Comparison of ENCODE assay signal across 28 cellular contexts in the genomic region with DNA sequence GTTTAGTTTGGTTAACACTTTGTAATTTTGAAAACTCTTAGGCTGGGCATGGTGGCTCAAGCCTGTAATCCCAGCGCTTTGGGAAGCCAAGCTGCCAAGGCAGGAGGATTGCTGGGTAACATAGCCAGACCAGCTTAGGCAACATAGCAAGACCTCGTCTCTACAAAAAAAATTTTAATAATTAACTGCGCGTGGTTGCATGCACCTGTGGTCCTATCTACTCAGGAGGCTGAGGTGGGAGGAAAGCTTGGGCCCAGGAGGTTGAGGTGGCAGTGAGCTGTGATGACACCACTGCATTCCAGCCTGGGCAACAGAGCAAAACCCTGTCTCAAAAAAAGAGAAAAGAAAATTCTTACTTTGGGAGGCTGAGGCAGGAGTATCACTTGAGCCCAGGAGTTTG. TPM values are rescaled to one million over a fixed set of nuclear protein-coding genes. Genes with fewer than 3 reads are reported as not detected.
"Had no signal": no experiment of that assay in that cellular context is flagged by ENCODE, and none has a peak within 500 bp of the region (broad histone marks: within the 10 kb centered on the region; RNA-seq: fewer than 3 reads in every experiment).

No MANE protein-coding gene starts in this region.

- H3K4me3 Mint-ChIP-seq: activated CD4-positive, alpha-beta T cell treated with anti-CD3 and anti-CD28 coated beads for 36 hours; activated naive CD4-positive, alpha-beta T cell treated with anti-CD3 and anti-CD28 coated beads, Interleukin-2, amount 10 ng/mL, durations not matched to agents 7 days and 5 days; activated naive CD8-positive, alpha-beta T cell treated with anti-CD3 and anti-CD28 coated beads, Interleukin-2, amount 10 ng/mL, durations not matched to agents 7 days and 5 days; T-helper 2 cell treated with Interferon-gamma antibody and Interleukin-4, amounts not matched to agents 5 μg/mL and 100 μg/mL, for 36 hours had no signal

- H3K9me3 Mint-ChIP-seq: activated naive CD4-positive, alpha-beta T cell treated with anti-CD3 and anti-CD28 coated beads, Interleukin-2, amount 10 ng/mL, durations not matched to agents 7 days and 5 days; activated naive CD8-positive, alpha-beta T cell treated with anti-CD3 and anti-CD28 coated beads, Interleukin-2, amount 10 ng/mL, durations not matched to agents 7 days and 5 days; activated T-cell treated with anti-CD3 and anti-CD28 coated beads, Interleukin-2, amount 50 U/mL, for 24 hours; natural killer cell; T-helper 2 cell treated with Interferon-gamma antibody and Interleukin-4, amounts not matched to agents 5 μg/mL and 100 μg/mL, for 36 hours had no signal

- H3K4me1 ChIP-seq: testis had no signal

- H3K27ac ChIP-seq: gastroesophageal sphincter, left lung, lower lobe of right lung, neutrophil, testis, transverse colon had no signal

- DNase-seq: activated CD4-positive, alpha-beta T cell treated with anti-CD3 and anti-CD28 coated beads for 36 hours; activated CD4-positive, alpha-beta T cell treated with anti-CD3 and anti-CD28 coated beads, Interleukin-2, amount 50 U/mL, for 48 hours; activated CD4-positive, CD25-positive, alpha-beta regulatory T cell; activated CD8-positive, alpha-beta memory T cell treated with anti-CD3 and anti-CD28 coated beads for 24 hours; activated gamma-delta T cell; activated naive CD4-positive, alpha-beta T cell treated with anti-CD3 and anti-CD28 coated beads, Interleukin-2, amount 10 ng/mL, durations not matched to agents 7 days and 5 days; activated naive CD8-positive, alpha-beta T cell treated with anti-CD3 and anti-CD28 coated beads, Interleukin-2, amount 10 ng/mL, durations not matched to agents 7 days and 5 days; activated T-cell treated with anti-CD3 and anti-CD28 coated beads, Interleukin-2, amount 50 U/mL, for 24 hours; amniotic stem cell; caudate nucleus; cortex of kidney; hippocampal formation; left lung; lower lobe of right lung; mesenchymal stem cell; natural killer cell; stimulated activated naive CD8-positive, alpha-beta T cell treated with anti-CD3 and anti-CD28 coated beads, Interleukin-15, Interleukin-2, amounts not matched to agents 100 U/mL and 50 U/mL, for 24 hours; T-helper 1 cell; testis; transverse colon had no signal

- ATAC-seq: activated CD4-positive, alpha-beta T cell treated with anti-CD3 and anti-CD28 coated beads for 36 hours; gastroesophageal sphincter; left lung; lower lobe of right lung; natural killer cell; stimulated activated naive CD8-positive, alpha-beta T cell treated with anti-CD3 and anti-CD28 coated beads, Interleukin-15, Interleukin-2, amounts not matched to agents 100 U/mL and 50 U/mL, for 24 hours had no signal

- H3K36me3 Mint-ChIP-seq: natural killer cell had no signal

- H3K27ac Mint-ChIP-seq: activated CD4-positive, alpha-beta T cell treated with anti-CD3 and anti-CD28 coated beads for 36 hours; activated naive CD4-positive, alpha-beta T cell treated with anti-CD3 and anti-CD28 coated beads, Interleukin-2, amount 10 ng/mL, durations not matched to agents 7 days and 5 days; activated naive CD8-positive, alpha-beta T cell treated with anti-CD3 and anti-CD28 coated beads, Interleukin-2, amount 10 ng/mL, durations not matched to agents 7 days and 5 days; activated T-cell treated with anti-CD3 and anti-CD28 coated beads, Interleukin-2, amount 50 U/mL, for 24 hours; natural killer cell; progenitor cell of endocrine pancreas; T-helper 2 cell treated with Interferon-gamma antibody and Interleukin-4, amounts not matched to agents 5 μg/mL and 100 μg/mL, for 36 hours had no signal

- H3K4me3 ChIP-seq: gastroesophageal sphincter, left lung, lower lobe of right lung, testis, transverse colon had no signal

- H3K36me3 ChIP-seq: gastroesophageal sphincter, left lung, lower lobe of right lung, neutrophil, transverse colon had no signal

- H3K27me3 ChIP-seq: gastroesophageal sphincter, left lung, neutrophil, testis, transverse colon had no signal

- H3K27me3 Mint-ChIP-seq: activated CD4-positive, alpha-beta T cell treated with anti-CD3 and anti-CD28 coated beads for 36 hours; activated naive CD8-positive, alpha-beta T cell treated with anti-CD3 and anti-CD28 coated beads, Interleukin-2, amount 10 ng/mL, durations not matched to agents 7 days and 5 days; activated T-cell treated with anti-CD3 and anti-CD28 coated beads, Interleukin-2, amount 50 U/mL, for 24 hours; progenitor cell of endocrine pancreas had no signal

RNA-seq across cellular contexts. Expression of a gene that starts 18.2 kb away (rescaled TPM):
- total RNA-seq: activated CD4-positive, alpha-beta T cell treated with anti-CD3 and anti-CD28 coated beads for 36 hours; activated naive CD8-positive, alpha-beta T cell treated with anti-CD3 and anti-CD28 coated beads, Interleukin-2, amount 10 ng/mL, durations not matched to agents 7 days and 5 days; endothelial cell of umbilical vein; gastroesophageal sphincter; mononuclear cell; natural killer cell had no signal
- polyA plus RNA-seq: endothelial cell of umbilical vein, keratinocyte had no signal

RNA-seq across cellular contexts. Expression of a gene that starts 32.8 kb away (rescaled TPM):
- total RNA-seq: activated CD4-positive, alpha-beta T cell treated with anti-CD3 and anti-CD28 coated beads for 36 hours; activated naive CD8-positive, alpha-beta T cell treated with anti-CD3 and anti-CD28 coated beads, Interleukin-2, amount 10 ng/mL, durations not matched to agents 7 days and 5 days; endothelial cell of umbilical vein; natural killer cell; osteocyte had no signal
- polyA plus RNA-seq: endothelial cell of umbilical vein, keratinocyte had no signal
